ENCODE assay signal across 8 cellular contexts in the genomic region with DNA sequence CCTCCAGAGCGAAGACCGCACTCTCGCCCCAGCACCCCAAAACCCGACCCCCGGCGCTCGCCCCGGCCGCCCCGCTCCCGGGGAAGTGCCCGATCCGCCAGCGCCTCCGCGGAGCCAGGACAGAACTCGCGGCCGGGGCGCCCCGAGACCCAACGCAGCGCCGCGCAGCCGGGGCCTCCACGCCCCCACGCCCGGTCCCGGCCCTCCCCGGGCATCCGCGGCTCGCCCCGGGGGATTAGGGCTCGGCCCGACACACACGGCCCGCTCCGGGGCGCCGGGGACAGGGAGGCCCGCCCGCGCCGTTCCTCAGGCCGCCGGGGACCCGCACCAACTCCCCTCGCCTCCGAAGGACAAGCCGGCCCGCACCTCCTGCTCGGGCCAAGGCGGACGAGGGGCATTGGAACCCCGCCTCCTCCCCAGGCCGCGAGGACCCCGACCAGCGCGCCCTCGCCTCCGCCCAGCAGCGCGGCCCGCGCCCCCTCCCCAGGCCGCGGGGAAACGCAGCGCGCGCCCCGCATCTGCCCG. TPM values are rescaled to one million over a fixed set of nuclear protein-coding genes. Genes with fewer than 3 reads are reported as not detected.
DNase-seq lines count a peak whose midpoint lies in the region; ATAC-seq and TF ChIP-seq lines count a peak whose summit lies in the region.

No MANE protein-coding gene starts in this region.

- H3K4me1 ChIP-seq in esophagus (ENCODE audit: control insufficient read depth in 2 of 2, insufficient read depth in 2 of 2, low read length in 1 of 2), result no peaks in the 10 kb centered on the region

- peaks cover 43 to 78% (median 66%) of the 10 kb centered on the region in 3 donors for H3K4me1 Mint-ChIP-seq in naive B cell

- no peaks in the 10 kb centered on the region for H3K27me3 Mint-ChIP-seq in naive B cell

- POLR2A ChIA-PET in HEK293T (lab: Yijun Ruan, JAX), result interaction anchor here (0.7 to 3.3 kb wide), 5 partner anchors 11 to 157 kb away, joined by 3 to 15 read pairs (median 4); a partner anchor contains a TSS

- no peaks in the 10 kb centered on the region for H3K9me3 Mint-ChIP-seq in naive B cell

- no peaks in the 10 kb centered on the region for H3K9me3 ChIP-seq in esophagus (ENCODE audit: control insufficient read depth in 2 of 2, insufficient read depth in 1 of 2, low read depth in 1 of 2, low read length in 1 of 2)

- peaks cover 0 to 7% of the 10 kb centered on the region in 2 donors for H3K36me3 Mint-ChIP-seq in naive B cell

- peak overlapping the region; percentile 95 for H3K27ac ChIP-seq in esophagus (ENCODE audit: low read depth in 2 of 2, low read length in 1 of 2)

- peak; percentile 61 for DNase-seq in AG08396 (ENCODE audit: low spot score)
- peak; percentile 37 for DNase-seq in HEK293T (ENCODE audit: extremely low spot score)
- peak; percentile 62 for DNase-seq in activated CD4-positive, CD25-positive, alpha-beta regulatory T cell treated with anti-CD3 and anti-CD28 coated beads, Interleukin-2, amount 50 U/mL, for 72 hours
- DNase-seq in naive B cell, result peak; percentile 45
- no peak for DNase-seq in NCI-H2196 (lab: John Stamatoyannopoulos, UW; ENCODE audit: unreplicated experiment)
- no peak for DNase-seq in NK-92 treated with Interleukin-12 subunit alpha and Interleukin-12 subunit beta, amount 100 ng/mL, for 24 hours (lab: John Stamatoyannopoulos, UW)

- H3K4me3 Mint-ChIP-seq in naive B cell, result peak overlapping the region; percentile 98 to 100 (median 100)

- ATAC-seq in naive B cell (ENCODE audit: low read depth in 2 of 2), result peak; percentile 19
- ATAC-seq in GM19023 (IDR thresholded peaks at IDR 0.05; ENCODE audit: unreplicated experiment), result no peak

- WGBS in esophagus, 2 donors, result 1% methylated on average over 37 to 76 of the region's 76 CpGs

- H3K4me3 ChIP-seq in esophagus (ENCODE audit: low read depth in 1 of 2, low read length in 2 of 2), result peak overlapping the region; percentile 94 to 100

- no peaks in the 10 kb centered on the region for H3K27me3 ChIP-seq in esophagus (ENCODE audit: control insufficient read depth in 1 of 2, insufficient read depth in 2 of 2, low read length in 2 of 2)

- H3K36me3 ChIP-seq in esophagus (ENCODE audit: control insufficient read depth in 2 of 2, insufficient read depth in 2 of 2, low read length in 1 of 2), result no peaks in the 10 kb centered on the region

- CTCF ChIA-PET in HEK293T (lab: Yijun Ruan, JAX), result interaction anchor here (0.5 to 1.3 kb wide), 3 partner anchors 76 to 159 kb away, joined by 3 read pairs; no protein-coding TSS in a partner anchor

- peak overlapping the region; percentile 96 to 99 (median 98) for H3K27ac Mint-ChIP-seq in naive B cell

TF ChIP-seq in HEK293T, 16 proteins besides CTCF, POLR2A, EP300 and RAD21:
- TF ChIP-seq TARDBP (IDR thresholded peaks at IDR 0.05), result no peak
- no peak for TF ChIP-seq FOXK2 (IDR thresholded peaks at IDR 0.05)
- no peak for TF ChIP-seq LEF1 (IDR thresholded peaks at IDR 0.05; ENCODE audit: borderline replicate concordance)
- no peak for TF ChIP-seq NFRKB (IDR thresholded peaks at IDR 0.05)
- no peak for TF ChIP-seq FOXM1 (IDR thresholded peaks at IDR 0.05; ENCODE audit: borderline replicate concordance)
- no peak for TF ChIP-seq BHLHE40 (IDR thresholded peaks at IDR 0.05; ENCODE audit: borderline replicate concordance)

RNA-seq across cellular contexts. Expression of a gene that starts 0.5 kb away (rescaled TPM):
- polyA plus RNA-seq in esophagus (10 to 100 TPM; 16.1 to 19.1 TPM), naive B cell (ENCODE audit: low read depth in 6 of 6) (100 to 1,000 TPM; 103 to 178 (median 154) TPM)

RNA-seq across cellular contexts. Expression of a gene that starts 11.2 kb away (rescaled TPM):
- polyA plus RNA-seq in esophagus (10 to 100 TPM in 1 of 2 donors, 1 to 10 TPM in 1; 8.6 to 12.2 TPM), naive B cell (ENCODE audit: low read depth in 6 of 6) (1 to 10 TPM in 5 of 6 donors, under 1 TPM in 1; 0.27 to 4.4 (median 3.4) TPM)

Comparison
In these comparisons a context has a peak if more than half of its experiments do, and no peak if none do; other contexts are left out.
1. DNase-seq: peak in AG08396 (single experiment), HEK293T (single experiment), activated CD4-positive, CD25-positive, alpha-beta regulatory T cell treated with anti-CD3 and anti-CD28 coated beads, Interleukin-2, amount 50 U/mL, for 72 hours (single experiment) and naive B cell (single experiment); none in NCI-H2196 (single experiment) and NK-92 treated with Interleukin-12 subunit alpha and Interleukin-12 subunit beta, amount 100 ng/mL, for 24 hours (single experiment).
2. RNA of a gene that starts 0.5 kb away (polyA plus RNA-seq): 103 to 178 TPM in naive B cell; 16.1 to 19.1 TPM in esophagus; every median in the first group is over 4 times any median in the second.